26 cellular contexts compared by ENCODE assay signal in genomic region chr4:179472164-179472563, GRCh38.
"Had no signal": no experiment of that assay in that cellular context is flagged by ENCODE, and none has a peak within 500 bp of the region (broad histone marks: within the 10 kb centered on the region; RNA-seq: fewer than 3 reads in every experiment).

No MANE protein-coding gene starts in this region.

- H3K27ac Mint-ChIP-seq: activated CD8-positive, alpha-beta T cell treated with anti-CD3 and anti-CD28 coated beads for 36 hours; activated T-helper 17 cell treated with anti-CD3 and anti-CD28 coated beads, Interleukin-2, amount 50 U/mL, for 72 hours; endodermal cell; natural killer cell; neural progenitor cell had no signal

- H3K4me1 ChIP-seq: esophagus squamous epithelium, left lung, lower lobe of right lung, neural progenitor cell, suprapubic skin, tibial artery, upper lobe of right lung had no signal

- FAIRE-seq: astrocyte, frontal cortex, islet of Langerhans had no signal

- H3K36me3 ChIP-seq: brain microvascular endothelial cell, esophagus squamous epithelium, left lung, lower lobe of right lung, neural progenitor cell, suprapubic skin, tibial artery, upper lobe of right lung had no signal

- H3K4me3 ChIP-seq: esophagus squamous epithelium, left lung, lower lobe of right lung, neural progenitor cell, suprapubic skin, tibial artery, upper lobe of right lung had no signal

- H2AFZ ChIP-seq: neural progenitor cell had no signal

- H3K4me3 Mint-ChIP-seq: activated CD8-positive, alpha-beta T cell treated with anti-CD3 and anti-CD28 coated beads for 36 hours; activated T-cell treated with anti-CD3 and anti-CD28 coated beads, Interleukin-2, amount 50 U/mL, for 4 hours; activated T-helper 17 cell treated with anti-CD3 and anti-CD28 coated beads, Interleukin-2, amount 50 U/mL, for 72 hours; endodermal cell; natural killer cell; neural progenitor cell had no signal

- DNase-seq: activated CD4-positive, alpha-beta T cell treated with anti-CD3 and anti-CD28 coated beads, Interleukin-2, amount 50 U/mL, for 1 hour; activated CD8-positive, alpha-beta T cell treated with anti-CD3 and anti-CD28 coated beads for 36 hours; activated gamma-delta T cell treated with Interleukin-2 at 50 U/mL for 16 hours; activated naive CD4-positive, alpha-beta T cell treated with anti-CD3 and anti-CD28 coated beads, Interleukin-2, amount 50 U/mL, for 16 hours; activated T-cell treated with anti-CD3 and anti-CD28 coated beads, Interleukin-2, amount 50 U/mL, for 4 hours; amniotic stem cell; brain microvascular endothelial cell; caudate nucleus; endodermal cell; esophagus squamous epithelium; left lung; lower lobe of right lung; mesendoderm; natural killer cell; occipital lobe; posterior cingulate gyrus; right cardiac atrium; stimulated activated naive CD4-positive, alpha-beta T cell; tibial artery; upper lobe of right lung had no signal

- H3K9me3 Mint-ChIP-seq: activated CD8-positive, alpha-beta T cell treated with anti-CD3 and anti-CD28 coated beads for 36 hours had no signal

- H3K4me2 ChIP-seq: neural progenitor cell had no signal

- H3K36me3 Mint-ChIP-seq: neural progenitor cell had no signal

- ATAC-seq: activated CD8-positive, alpha-beta T cell treated with anti-CD3 and anti-CD28 coated beads for 36 hours; activated T-cell treated with anti-CD3 and anti-CD28 coated beads, Interleukin-2, amount 50 U/mL, for 4 hours; activated T-helper 17 cell treated with anti-CD3 and anti-CD28 coated beads, Interleukin-2, amount 50 U/mL, for 72 hours; left lung; lower lobe of right lung; natural killer cell; right cardiac atrium; upper lobe of right lung had no signal

- H3K27me3 ChIP-seq: brain microvascular endothelial cell, esophagus squamous epithelium, left lung, neural progenitor cell, suprapubic skin, tibial artery, upper lobe of right lung had no signal

- H3K9me3 ChIP-seq: esophagus squamous epithelium, upper lobe of right lung had no signal

- H3K27me3 Mint-ChIP-seq: activated CD8-positive, alpha-beta T cell treated with anti-CD3 and anti-CD28 coated beads for 36 hours; activated T-helper 17 cell treated with anti-CD3 and anti-CD28 coated beads, Interleukin-2, amount 50 U/mL, for 72 hours had no signal

- H3K27ac ChIP-seq: brain microvascular endothelial cell, esophagus squamous epithelium, left lung, lower lobe of right lung, neural progenitor cell, suprapubic skin, tibial artery, upper lobe of right lung had no signal

- H3K4me1 Mint-ChIP-seq: activated T-helper 17 cell treated with anti-CD3 and anti-CD28 coated beads, Interleukin-2, amount 50 U/mL, for 72 hours; endodermal cell; natural killer cell had no signal
